25 cellular contexts compared by ENCODE assay signal in the genomic region with DNA sequence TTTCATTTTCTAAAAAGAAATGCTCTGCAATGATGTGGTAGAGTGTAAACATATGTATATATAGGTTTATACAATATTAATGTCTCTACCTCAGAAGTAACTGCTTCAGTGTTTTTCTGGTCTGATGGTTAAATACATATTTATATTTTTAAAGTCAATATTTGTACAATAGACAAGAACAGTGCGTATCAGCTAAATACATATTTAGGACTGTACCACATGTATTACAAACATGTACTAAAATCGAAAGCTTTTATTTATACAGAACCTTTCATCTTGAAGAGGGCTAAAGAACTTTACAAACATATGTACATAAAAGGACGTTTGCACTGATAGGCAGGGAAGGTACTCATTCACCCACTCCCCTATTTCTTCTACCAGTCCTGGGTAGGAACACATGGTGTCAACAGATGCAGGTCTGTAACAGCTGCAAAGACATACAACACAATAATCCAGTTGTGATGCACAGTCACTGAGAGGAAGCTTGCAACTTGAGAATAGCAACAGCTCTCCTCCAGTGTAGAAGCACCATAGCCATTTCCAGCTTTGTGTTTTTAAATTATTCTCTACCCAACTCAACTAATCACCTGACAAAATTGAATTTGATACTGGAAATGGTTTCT.
A peak's percentile ranks its signal among the peaks of the same experiment; 100 is the strongest.
DNase-seq lines count a peak whose midpoint lies in the region; ATAC-seq, FAIRE-seq and TF ChIP-seq lines count a peak whose summit lies in the region.
"Had no signal": no experiment of that assay in that cellular context is flagged by ENCODE, and none has a peak within 500 bp of the region (broad histone marks: within the 10 kb centered on the region; RNA-seq: fewer than 3 reads in every experiment).

No MANE protein-coding gene starts in this region.

- TF ChIP-seq CTCF in omental fat pad (IDR thresholded peaks at IDR 0.05) = no peak

- H3K9me3 ChIP-seq in small intestine (ENCODE audit: control insufficient read depth, low read depth) = no peaks in the 10 kb centered on the region
- H3K9me3 ChIP-seq: BLaER1 treated with 17β-estradiol and CSF1 and Interleukin-3, amounts not matched to agents 10 nM and 100 nM; suprapubic skin; vagina had no signal

- WGBS in small intestine, 3 donors = 59 to 67% (median 62%) methylated on average over 3 of the region's 3 CpGs

- no peak for ATAC-seq in omental fat pad (ENCODE audit: low FRiP score)
- ATAC-seq: activated CD8-positive, alpha-beta T cell treated with anti-CD3 and anti-CD28 coated beads for 36 hours; left colon; natural killer cell treated with Interleukin-12 subunit alpha and Interleukin-12 subunit beta and Interleukin-15 and Interleukin-18, amount 100 ng/mL, for 72 hours had no signal

- no peak overlapping the region for H3K27ac ChIP-seq in small intestine (ENCODE audit: low read depth in 1 of 2, low read length in 1 of 2)
- H3K27ac ChIP-seq: BLaER1 treated with 17β-estradiol and CSF1 and Interleukin-3, amounts not matched to agents 10 nM and 100 nM; KMS-11; PC-9; suprapubic skin; vagina had no signal

- no peaks in the 10 kb centered on the region for H3K36me3 ChIP-seq in small intestine (ENCODE audit: control insufficient read depth in 2 of 2, insufficient read depth in 2 of 2, low read length in 2 of 2)
- H3K36me3 ChIP-seq: suprapubic skin, vagina had no signal

- no peak for FAIRE-seq in small intestine (lab: Jason Lieb, UNC)
- FAIRE-seq: A204.1 had no signal

- H3K4me1 ChIP-seq in small intestine (ENCODE audit: control insufficient read depth in 2 of 2, insufficient read depth in 1 of 2, low read depth in 1 of 2, low read length in 1 of 2) = no peaks in the 10 kb centered on the region
- H3K4me1 ChIP-seq: BLaER1 treated with 17β-estradiol and CSF1 and Interleukin-3, amounts not matched to agents 10 nM and 100 nM; suprapubic skin; vagina had no signal

- H3K27me3 ChIP-seq in small intestine (ENCODE audit: control insufficient read depth in 2 of 2, insufficient read depth in 2 of 2, low read length in 2 of 2) = no peaks in the 10 kb centered on the region
- H3K27me3 ChIP-seq: BLaER1 treated with 17β-estradiol and CSF1 and Interleukin-3, amounts not matched to agents 10 nM and 100 nM; suprapubic skin; vagina had no signal

- H3K4me3 ChIP-seq in small intestine (ENCODE audit: low read depth in 1 of 2, low read length in 2 of 2) = no peak overlapping the region
- H3K4me3 ChIP-seq: BLaER1 treated with 17β-estradiol and CSF1 and Interleukin-3, amounts not matched to agents 10 nM and 100 nM; PC-9; suprapubic skin; vagina had no signal

- DNase-seq in NCI-H82 (lab: John Stamatoyannopoulos, UW) (peak; percentile 62), NCI-H82 treated with DMSO at 0.1 percent for 48 hours (lab: John Stamatoyannopoulos, UW; ENCODE audit: unreplicated experiment) (no peak), NCI-H2171 (lab: John Stamatoyannopoulos, UW) (peak; percentile 19), SK-MEL-5 (ENCODE audit: low read depth, low spot score) (peak; percentile 8), small intestine (peak; percentile 3), NCI-H524 treated with DMSO at 0.1 percent for 48 hours (lab: John Stamatoyannopoulos, UW) (no peak), omental fat pad (ENCODE audit: low spot score) (no peak)
- DNase-seq in stimulated activated CD4-positive, alpha-beta T cell treated with anti-CD3 and anti-CD28 coated beads, Interleukin-2, amount 100 ng/mL, for 48 hours = no peak
- DNase-seq: activated B cell treated with CpG ODN at 0.5 μM for 24 hours; activated CD8-positive, alpha-beta T cell treated with anti-CD3 and anti-CD28 coated beads for 36 hours; activated naive CD4-positive, alpha-beta T cell treated with anti-CD3 and anti-CD28 coated beads, Interleukin-2, amount 50 U/mL, for 16 hours; activated T-cell treated with anti-CD3 and anti-CD28 coated beads, Interleukin-2, amount 50 U/mL, for 24 hours; aorta; effector CD8-positive, alpha-beta T cell; HFFc6; left colon; NCI-H1436 treated with DMSO at 0.1 percent for 48 hours; NCI-H446 treated with DMSO at 0.1 percent for 48 hours; PC-9 had no signal

- in situ Hi-C loops in SK-MEL-5 (cut with HindIII; ENCODE audit: low pct_unique_long_range_greater_than_20kb, low sequenced_read_pairs) = no loop called here

Comparison
In these comparisons a context has a peak if more than half of its experiments do, and no peak if none do; other contexts are left out.
1. DNase-seq: peak in NCI-H82 (single experiment), NCI-H2171 (single experiment), SK-MEL-5 (single experiment) and small intestine (single experiment); none in NCI-H82 treated with DMSO at 0.1 percent for 48 hours (single experiment), NCI-H524 treated with DMSO at 0.1 percent for 48 hours (single experiment), stimulated activated CD4-positive, alpha-beta T cell treated with anti-CD3 and anti-CD28 coated beads, Interleukin-2, amount 100 ng/mL, for 48 hours (0 of 2) and omental fat pad (single experiment).